8 cellular contexts compared by ENCODE assay signal in genomic region chr5:140401362-140402257, GRCh38. TPM values are rescaled to one million over a fixed set of nuclear protein-coding genes. Genes with fewer than 3 reads are reported as not detected.
A peak's percentile ranks its signal among the peaks of the same experiment; 100 is the strongest.
DNase-seq lines count a peak whose midpoint lies in the region; ATAC-seq and TF ChIP-seq lines count a peak whose summit lies in the region.

TSS of gene ANKHD1 (plus strand) at chr5:140401833. CDS start at chr5:140401968, 135 bp downstream.

- intact Hi-C loops in spleen (cut with DNase I; ENCODE audit: low total_unique reads), result no loop called here

- no peaks in the 10 kb centered on the region for H3K27me3 ChIP-seq in AG04450 (ENCODE audit: control insufficient read depth, insufficient read depth, low read length)
- no peaks in the 10 kb centered on the region for H3K27me3 ChIP-seq in spleen (replicated peaks in 1 of 7)

- WGBS in spleen, 5 donors, result 0 to 1% (median 0%) methylated on average over 62 to 83 of the region's 83 CpGs

- peak; percentile 68 to 96 (median 88) for TF ChIP-seq POLR2A in spleen (IDR thresholded peaks at IDR 0.05)

- peak; percentile 84 for ATAC-seq in GM18909 (IDR thresholded peaks at IDR 0.05; ENCODE audit: poor library complexity, unreplicated experiment)
- peak; percentile 87 for ATAC-seq in HG03175 (IDR thresholded peaks at IDR 0.05; ENCODE audit: unreplicated experiment)
- ATAC-seq in WTC11, result peak; percentile 87

- H3K9me3 Mint-ChIP-seq in WTC11, result no peaks in the 10 kb centered on the region
- no peaks in the 10 kb centered on the region for H3K9me3 Mint-ChIP-seq in immature natural killer cell

- H3K4me3 Mint-ChIP-seq in WTC11 (no peak within 1 kb of the TSS), immature natural killer cell (no peak within 1 kb of the TSS)

- H3K4me1 Mint-ChIP-seq in WTC11 (peaks cover 47% of the 10 kb centered on the region), immature natural killer cell (peaks cover 34 to 47% of the 10 kb centered on the region in 2 donors)

- H3K27me3 Mint-ChIP-seq in WTC11 (ENCODE audit: low read depth) (no peaks in the 10 kb centered on the region), immature natural killer cell (ENCODE audit: low read depth in 3 of 3) (no peaks in the 10 kb centered on the region)

- H3K27ac ChIP-seq in AG04450 (ENCODE audit: low read depth, low read length), result peak within 1 kb of the TSS; percentile 90
- H3K27ac ChIP-seq in caudate nucleus (ENCODE audit: low read depth, low read length), result peak within 1 kb of the TSS; percentile 99
- peak within 1 kb of the TSS; percentile 92 to 100 (median 98) for H3K27ac ChIP-seq in spleen

- H3K9me3 ChIP-seq in AG04450 (ENCODE audit: control insufficient read depth, insufficient read depth, low read length) (no peaks in the 10 kb centered on the region; the same call in 1 of the 2 replicates), spleen (no peaks in the 10 kb centered on the region)

- H3K27ac Mint-ChIP-seq in WTC11, result peak within 1 kb of the TSS; percentile 95
- no peak within 1 kb of the TSS for H3K27ac Mint-ChIP-seq in immature natural killer cell

- H3K36me3 Mint-ChIP-seq in WTC11 (peaks cover 3% of the 10 kb centered on the region; the same call in 1 of the 2 replicates), immature natural killer cell (no peaks in the 10 kb centered on the region)

- DNase-seq in AG04450 (ENCODE audit: low read depth, low spot score), result peak; percentile 100
- DNase-seq in NCI-H226, result peak; percentile 100
- peak; percentile 98 for DNase-seq in WTC11 (ENCODE audit: low spot score)
- peak; percentile 93 to 100 (median 99) for DNase-seq in caudate nucleus (lab: John Stamatoyannopoulos, UW)
- peak; percentile 98 to 99 (median 99) for DNase-seq in immature natural killer cell
- DNase-seq in spleen, result peak; percentile 99

- CTCF ChIA-PET in AG04450 (lab: Charles Lee), result interaction anchor here (0.6 to 1.8 kb wide), 3 partner anchors 29 to 537 kb away, joined by 3 to 6 read pairs (median 3); no protein-coding TSS in a partner anchor
- CTCF ChIA-PET in WTC11 (lab: Charles Lee), result interaction anchor here (0.8 to 3.5 kb wide), 13 partner anchors 9 to 455 kb away, joined by 3 to 30 read pairs (median 3); partner anchors contain the start of genes EIF4EBP3 and HBEGF

- peaks cover 25 to 62% (median 51%) of the 10 kb centered on the region in 6 donors for H3K4me1 ChIP-seq in spleen

- peaks cover 0 to 14% (median 0%) of the 10 kb centered on the region in 6 donors for H3K36me3 ChIP-seq in spleen

- TF ChIP-seq CTCF in AG04450 (IDR thresholded peaks at IDR 0.05; ENCODE audit: low read depth, low read length), result no peak
- TF ChIP-seq CTCF in WTC11 (IDR thresholded peaks at IDR 0.05), result no peak
- TF ChIP-seq CTCF in spleen (IDR thresholded peaks at IDR 0.05 in 8 of 11, conservative IDR thresholded peaks at IDR 0.05 in 3 of 11), result peak in 5 of 11 experiments; percentile 8 to 44 (median 36)

- POLR2A ChIA-PET in AG04450 (lab: Yijun Ruan, JAX) (interaction anchor here (0.6 to 1.4 kb wide), 6 partner anchors 10 to 309 kb away, joined by 3 to 8 read pairs (median 4); partner anchors contain the start of genes APBB3, IK, NDUFA2 and SLC35A4), WTC11 (lab: Charles Lee) (interaction anchor here (0.5 to 2.7 kb wide), 8 partner anchors 18 to 267 kb away, joined by 3 to 20 read pairs (median 4); partner anchors contain the start of genes EIF4EBP3 and HBEGF)

- peak within 1 kb of the TSS; percentile 98 for H3K4me3 ChIP-seq in AG04450 (ENCODE audit: low read depth, low read length)
- H3K4me3 ChIP-seq in spleen, result peak within 1 kb of the TSS; percentile 86 to 99 (median 96)

TF ChIP-seq in WTC11, 78 proteins besides CTCF, POLR2A, EP300 and RAD21 (continues in another document):
- TF ChIP-seq USF2 (CRISPR knock-in tag; IDR thresholded peaks at IDR 0.05), result peak; percentile 89
- no peak for TF ChIP-seq MLX (CRISPR knock-in tag; IDR thresholded peaks at IDR 0.05)
- TF ChIP-seq NFE2L1 (CRISPR knock-in tag; IDR thresholded peaks at IDR 0.05), result 0 out of 2 replicates have a peak, but pooled peaks have one; percentile 40
- TF ChIP-seq NFYB (CRISPR knock-in tag; conservative IDR thresholded peaks at IDR 0.05; ENCODE audit: low read depth), result peak; percentile 99
- TF ChIP-seq HMGA2 (CRISPR knock-in tag; IDR thresholded peaks at IDR 0.05), result no peak
- TF ChIP-seq HMGXB4 (CRISPR knock-in tag; IDR thresholded peaks at IDR 0.05), result peak; percentile 70; the same call in 1 of the 2 replicates
- TF ChIP-seq USF1 (CRISPR knock-in tag; IDR thresholded peaks at IDR 0.05), result peak; percentile 87
- TF ChIP-seq ZNF263 (CRISPR knock-in tag; IDR thresholded peaks at IDR 0.05; ENCODE audit: low read depth), result 0 out of 2 replicates have a peak, but pooled peaks have one; percentile 37
- peak; percentile 82 for TF ChIP-seq GABPB1 (CRISPR knock-in tag; IDR thresholded peaks at IDR 0.05)
- peak; percentile 65; the same call in 1 of the 2 replicates for TF ChIP-seq ATF1 (CRISPR knock-in tag; IDR thresholded peaks at IDR 0.05)
- 0 out of 2 replicates have a peak, but pooled peaks have one; percentile 34 for TF ChIP-seq IRF1 (CRISPR knock-in tag; IDR thresholded peaks at IDR 0.05)
- TF ChIP-seq SMAD3 (CRISPR knock-in tag; IDR thresholded peaks at IDR 0.05; ENCODE audit: borderline replicate concordance), result peak; percentile 20; the same call in 1 of the 2 replicates
- TF ChIP-seq MXD4 (CRISPR knock-in tag; IDR thresholded peaks at IDR 0.05; ENCODE audit: borderline replicate concordance), result no peak
- no peak for TF ChIP-seq IRF2 (CRISPR knock-in tag; IDR thresholded peaks at IDR 0.05; ENCODE audit: borderline replicate concordance, low read depth)
- TF ChIP-seq CREM (CRISPR knock-in tag; IDR thresholded peaks at IDR 0.05), result peak; percentile 83; the same call in 1 of the 2 replicates
- TF ChIP-seq PRRX2 (CRISPR knock-in tag; IDR thresholded peaks at IDR 0.05), result no peak
- peak; percentile 1; the same call in 1 of the 2 replicates for TF ChIP-seq ZNF232 (CRISPR knock-in tag; IDR thresholded peaks at IDR 0.05)
- peak; percentile 84 for TF ChIP-seq SP1 (CRISPR knock-in tag; conservative IDR thresholded peaks at IDR 0.05)
- TF ChIP-seq FOXK1 (CRISPR knock-in tag; IDR thresholded peaks at IDR 0.05), result peak; percentile 38; the same call in 1 of the 2 replicates
- TF ChIP-seq FOXP1 (CRISPR knock-in tag; IDR thresholded peaks at IDR 0.05; ENCODE audit: borderline replicate concordance), result peak; percentile 75; the same call in 1 of the 2 replicates
- TF ChIP-seq CREB1 (CRISPR knock-in tag; IDR thresholded peaks at IDR 0.05), result no peak
- 0 out of 2 replicates have a peak, but pooled peaks have one; percentile 72 for TF ChIP-seq KAT7 (CRISPR knock-in tag; IDR thresholded peaks at IDR 0.05; ENCODE audit: borderline replicate concordance)
- TF ChIP-seq FOXJ3 (CRISPR knock-in tag; IDR thresholded peaks at IDR 0.05; ENCODE audit: borderline replicate concordance), result no peak
- TF ChIP-seq TCF7 (CRISPR knock-in tag; IDR thresholded peaks at IDR 0.05; ENCODE audit: low read depth), result 0 out of 2 replicates have a peak, but pooled peaks have one; percentile 54

RNA-seq across cellular contexts. Expression of gene ANKHD1, which starts in this region (rescaled TPM):
- polyA plus RNA-seq in AG04450 (2011; rRNA removed) (54.3 and 56.6 TPM in 2 replicates), immature natural killer cell (10 to 100 TPM; 37.0 to 86.1 (median 62.7) TPM), spleen (10 to 100 TPM; 30.5 to 52.3 (median 42.3) TPM)
- 62.4 and 93.9 TPM in 2 replicates for polyA minus RNA-seq in AG04450 (2011; rRNA and poly(A)+ RNA removed)
- total RNA-seq in WTC11 (2021) (89.8 to 113 TPM (median 105 TPM) in 3 replicates), spleen (100 to 1,000 TPM; 154 to 235 (median 167) TPM)

Comparison
In these comparisons a context has a peak if more than half of its experiments do, and no peak if none do; other contexts are left out.
1. Peak in every context shown above with its lines: DNase-seq, ATAC-seq, H3K4me3 ChIP-seq and H3K27ac ChIP-seq.